1 cellular context compared by ENCODE assay signal in the genomic region with DNA sequence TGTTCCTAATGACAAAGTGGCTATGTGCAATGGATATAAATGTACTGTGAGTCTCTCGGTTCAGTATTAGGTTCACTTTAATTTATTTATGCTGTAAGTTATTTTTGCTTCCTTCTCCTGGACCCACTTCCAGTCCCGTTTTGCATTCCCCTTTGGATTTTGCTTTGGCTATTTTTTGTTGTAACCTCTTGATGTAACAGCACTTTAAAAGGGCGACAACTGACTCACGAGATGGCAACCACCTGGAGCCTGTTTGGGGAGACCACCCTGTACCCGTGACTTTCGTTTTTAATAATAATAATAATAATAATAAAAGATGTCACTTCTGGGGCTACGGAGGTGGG.
TF ChIP-seq lines count a peak whose summit lies in the region.

No MANE protein-coding gene starts in this region.

TF ChIP-seq in HepG2, 621 proteins besides CTCF, POLR2A, EP300 and RAD21:
- TF ChIP-seq ATAD3A (CRISPR knock-in tag; IDR thresholded peaks at IDR 0.05) (no peak), ZNF33B (CRISPR knock-in tag; IDR thresholded peaks at IDR 0.05) (no peak), ZNF362 (CRISPR knock-in tag; IDR thresholded peaks at IDR 0.05; ENCODE audit: borderline replicate concordance) (no peak), ZNF20 (CRISPR knock-in tag; IDR thresholded peaks at IDR 0.05) (no peak), SMAD1 (CRISPR knock-in tag; IDR thresholded peaks at IDR 0.05; ENCODE audit: borderline replicate concordance, low read depth) (no peak), ZNF629 (CRISPR knock-in tag; conservative IDR thresholded peaks at IDR 0.05) (no peak), ZNF501 (CRISPR knock-in tag; IDR thresholded peaks at IDR 0.05) (no peak), THAP7 (CRISPR knock-in tag; IDR thresholded peaks at IDR 0.05) (no peak), CHCHD3 (CRISPR knock-in tag; IDR thresholded peaks at IDR 0.05) (no peak), ZNF510 (CRISPR knock-in tag; IDR thresholded peaks at IDR 0.05; ENCODE audit: low read depth) (no peak)
- TF ChIP-seq, protein P1, sequence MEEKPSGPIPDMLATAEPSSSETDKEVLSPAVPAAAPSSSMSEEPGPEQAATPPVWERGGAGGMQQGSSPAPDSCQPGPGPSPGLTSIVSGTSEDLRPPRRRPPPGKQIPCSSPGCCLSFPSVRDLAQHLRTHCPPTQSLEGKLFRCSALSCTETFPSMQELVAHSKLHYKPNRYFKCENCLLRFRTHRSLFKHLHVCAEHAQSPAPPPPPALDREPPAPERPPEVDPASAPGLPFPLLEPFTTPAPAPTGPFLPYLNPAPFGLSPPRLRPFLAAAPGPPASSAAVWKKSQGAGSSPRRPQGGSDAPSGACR (CRISPR knock-in tag; IDR thresholded peaks at IDR 0.05), result no peak
